20 cellular contexts compared by ENCODE assay signal in the genomic region with DNA sequence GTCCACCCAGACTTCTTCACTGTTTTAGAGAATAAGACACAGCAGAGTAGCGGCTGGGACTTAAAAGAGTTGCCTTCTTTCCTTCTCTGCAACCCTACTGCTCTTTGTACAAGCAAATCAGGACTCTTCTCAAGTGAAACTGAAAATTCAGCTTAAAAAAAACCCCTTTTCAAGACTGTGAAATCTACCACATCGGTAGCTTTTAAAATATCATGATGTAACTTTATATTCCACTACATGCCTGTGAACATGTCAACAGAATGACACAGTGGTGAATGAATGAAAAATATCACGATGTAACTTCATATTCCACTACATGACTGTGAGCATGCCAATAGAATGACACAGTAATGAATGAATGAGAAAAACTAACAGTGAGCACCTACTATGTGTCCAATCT. TPM values are rescaled to one million over a fixed set of nuclear protein-coding genes. Genes with fewer than 3 reads are reported as not detected.
A peak's percentile ranks its signal among the peaks of the same experiment; 100 is the strongest.
DNase-seq lines count a peak whose midpoint lies in the region; ATAC-seq and TF ChIP-seq lines count a peak whose summit lies in the region.
"Had no signal": no experiment of that assay in that cellular context is flagged by ENCODE, and none has a peak within 500 bp of the region (broad histone marks: within the 10 kb centered on the region; RNA-seq: fewer than 3 reads in every experiment).

No MANE protein-coding gene starts in this region.

- peaks cover 10% of the 10 kb centered on the region for H3K27me3 Mint-ChIP-seq in activated naive CD8-positive, alpha-beta T cell treated with anti-CD3 and anti-CD28 coated beads for 36 hours
- no peaks in the 10 kb centered on the region for H3K27me3 Mint-ChIP-seq in neural progenitor cell (ENCODE audit: insufficient read depth, low read depth)
- H3K27me3 Mint-ChIP-seq: central memory CD8-positive, alpha-beta T cell had no signal

- no peak overlapping the region for H3K27ac ChIP-seq in neural progenitor cell
- H3K27ac ChIP-seq: RWPE1, tibial artery had no signal

- H3K4me3 Mint-ChIP-seq in activated naive CD8-positive, alpha-beta T cell treated with anti-CD3 and anti-CD28 coated beads for 36 hours = no peak overlapping the region
- H3K4me3 Mint-ChIP-seq in neural progenitor cell = no peak overlapping the region
- H3K4me3 Mint-ChIP-seq: activated naive CD8-positive, alpha-beta T cell; central memory CD8-positive, alpha-beta T cell; endodermal cell had no signal

- ATAC-seq in GM21717 (IDR thresholded peaks at IDR 0.05; ENCODE audit: unreplicated experiment) = peak; percentile 84
- ATAC-seq in HG02763 (IDR thresholded peaks at IDR 0.05; ENCODE audit: unreplicated experiment) = no peak
- ATAC-seq: sciatic nerve had no signal

- DNase-seq in GM03348 (ENCODE audit: low spot score) = peak; percentile 5
- no peak for DNase-seq in activated naive CD8-positive, alpha-beta T cell treated with anti-CD3 and anti-CD28 coated beads for 36 hours
- DNase-seq in neural progenitor cell (ENCODE audit: low spot score) = no peak
- DNase-seq in Kasumi-1 (lab: John Stamatoyannopoulos, UW) = no peak
- DNase-seq in ecto neural progenitor cell (ENCODE audit: low spot score) = no peak
- DNase-seq: activated CD4-positive, CD25-positive, alpha-beta regulatory T cell; activated CD8-positive, alpha-beta memory T cell treated with anti-CD3 and anti-CD28 coated beads, Interleukin-2, amount 50 U/mL, for 48 hours; DMS53; endodermal cell; NCI-H2107; nucleus accumbens; stimulated activated CD4-positive, alpha-beta T cell treated with anti-CD3 and anti-CD28 coated beads, Interleukin-2, amount 100 ng/mL, for 48 hours; stimulated activated CD8-positive, alpha-beta memory T cell treated with anti-CD3 and anti-CD28 coated beads, Interleukin-4, amount 100 ng/mL, for 48 hours; tibial artery had no signal

- no peak for TF ChIP-seq CTCF in neural progenitor cell (IDR thresholded peaks at IDR 0.05)

- H3K4me3 ChIP-seq in neural progenitor cell = no peak overlapping the region
- H3K4me3 ChIP-seq: tibial artery had no signal

- no peaks in the 10 kb centered on the region for H3K36me3 Mint-ChIP-seq in activated naive CD8-positive, alpha-beta T cell treated with anti-CD3 and anti-CD28 coated beads for 36 hours
- peaks cover 32% of the 10 kb centered on the region for H3K36me3 Mint-ChIP-seq in neural progenitor cell
- H3K36me3 Mint-ChIP-seq: activated naive CD8-positive, alpha-beta T cell had no signal

- peak overlapping the region; percentile 25 for H3K27ac Mint-ChIP-seq in activated naive CD8-positive, alpha-beta T cell treated with anti-CD3 and anti-CD28 coated beads for 36 hours
- no peak overlapping the region for H3K27ac Mint-ChIP-seq in neural progenitor cell
- H3K27ac Mint-ChIP-seq: activated naive CD8-positive, alpha-beta T cell; endodermal cell had no signal

- peaks cover 9% of the 10 kb centered on the region for H3K4me1 Mint-ChIP-seq in activated naive CD8-positive, alpha-beta T cell treated with anti-CD3 and anti-CD28 coated beads for 36 hours
- H3K4me1 Mint-ChIP-seq in neural progenitor cell = peaks cover 5% of the 10 kb centered on the region
- H3K4me1 Mint-ChIP-seq: central memory CD8-positive, alpha-beta T cell had no signal

- no peaks in the 10 kb centered on the region for H3K9me3 Mint-ChIP-seq in activated naive CD8-positive, alpha-beta T cell treated with anti-CD3 and anti-CD28 coated beads for 36 hours
- H3K9me3 Mint-ChIP-seq in neural progenitor cell = peaks cover 13% of the 10 kb centered on the region
- H3K9me3 Mint-ChIP-seq: central memory CD8-positive, alpha-beta T cell had no signal

- peak overlapping the region; percentile 50 for H3K4me2 ChIP-seq in neural progenitor cell

- no peaks in the 10 kb centered on the region for H3K9me3 ChIP-seq in neural progenitor cell (ENCODE audit: low read depth)

- H3K79me2 ChIP-seq in neural progenitor cell (ENCODE audit: low read depth) = peaks cover 100% of the 10 kb centered on the region

- no peaks in the 10 kb centered on the region for H3K27me3 ChIP-seq in neural progenitor cell
- H3K27me3 ChIP-seq: tibial artery had no signal

- peaks cover 41% of the 10 kb centered on the region for H3K4me1 ChIP-seq in neural progenitor cell
- H3K4me1 ChIP-seq: tibial artery had no signal

- H2AFZ ChIP-seq in neural progenitor cell (replicated peaks) = no peak overlapping the region

- no peak overlapping the region for H3K9ac ChIP-seq in neural progenitor cell

- peaks cover 95% of the 10 kb centered on the region for H4K20me1 ChIP-seq in neural progenitor cell (ENCODE audit: low read depth)

- H3F3A ChIP-seq in neural progenitor cell (ENCODE audit: low read depth) = peaks cover 7% of the 10 kb centered on the region

- H3K36me3 ChIP-seq in neural progenitor cell = no peaks in the 10 kb centered on the region
- H3K36me3 ChIP-seq: tibial artery had no signal

RNA-seq across cellular contexts. Expression of a gene that starts 53.4 kb away (rescaled TPM):
- total RNA-seq in activated naive CD8-positive, alpha-beta T cell treated with anti-CD3 and anti-CD28 coated beads for 36 hours = 1 to 10 TPM; 1.3 to 1.4 TPM
- total RNA-seq in neural progenitor cell (ENCODE audit: low replicate concordance) = 111 and 161 TPM in 2 replicates

Comparison
In these comparisons a context has a peak if more than half of its experiments do, and no peak if none do; other contexts are left out.
1. RNA of a gene that starts 53.4 kb away (total RNA-seq): 111 to 161 TPM in neural progenitor cell; 1.3 to 1.4 TPM in activated naive CD8-positive, alpha-beta T cell treated with anti-CD3 and anti-CD28 coated beads for 36 hours; every median in the first group is over 10 times any median in the second.